In the genomic region with DNA sequence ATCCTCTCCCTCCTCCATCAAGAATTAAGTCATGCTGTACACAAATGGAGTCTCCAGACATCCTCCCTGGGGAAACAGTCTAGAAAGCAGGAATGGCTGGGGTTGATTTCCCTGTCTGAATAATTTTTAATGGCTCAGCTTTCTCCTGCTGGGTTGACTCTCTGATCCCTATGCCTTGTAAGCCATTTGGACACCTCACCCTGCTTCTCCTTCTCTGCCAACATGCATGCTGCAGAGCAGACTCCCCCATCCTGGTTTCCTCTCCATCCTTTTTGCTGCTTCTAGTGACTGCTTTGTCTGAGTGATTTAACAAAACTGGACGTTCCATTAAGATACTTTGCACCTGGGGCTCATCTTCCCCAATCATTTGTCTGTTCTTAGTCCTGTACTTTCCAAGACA, we compare ENCODE assay signal across 32 cellular contexts. TPM values are rescaled to one million over a fixed set of nuclear protein-coding genes. Genes with fewer than 3 reads are reported as not detected.
"Had no signal": no experiment of that assay in that cellular context is flagged by ENCODE, and none has a peak within 500 bp of the region (broad histone marks: within the 10 kb centered on the region; RNA-seq: fewer than 3 reads in every experiment).

No MANE protein-coding gene starts in this region.

- H3K36me3 Mint-ChIP-seq: activated naive CD4-positive, alpha-beta T cell treated with anti-CD3 and anti-CD28 coated beads, Interleukin-2, amount 10 ng/mL, durations not matched to agents 7 days and 5 days; activated naive CD4-positive, alpha-beta T cell treated with anti-CD3 and anti-CD28 coated beads, Interleukin-2, amount 50 U/mL, for 72 hours; activated naive CD8-positive, alpha-beta T cell treated with anti-CD3 and anti-CD28 coated beads, Interleukin-2, amount 10 ng/mL, durations not matched to agents 7 days and 5 days; WTC11 had no signal

- H3K27ac Mint-ChIP-seq: activated CD4-positive, alpha-beta memory T cell treated with anti-CD3 and anti-CD28 coated beads, Interleukin-2, amount 10 ng/mL, durations not matched to agents 7 days and 5 days; activated CD4-positive, alpha-beta T cell treated with anti-CD3 and anti-CD28 coated beads, Interleukin-2, amount 10 ng/mL, durations not matched to agents 7 days and 5 days; activated naive CD4-positive, alpha-beta T cell treated with anti-CD3 and anti-CD28 coated beads, Interleukin-2, amount 10 ng/mL, durations not matched to agents 7 days and 5 days; activated naive CD4-positive, alpha-beta T cell treated with anti-CD3 and anti-CD28 coated beads, Interleukin-2, amount 50 U/mL, for 72 hours; activated naive CD8-positive, alpha-beta T cell treated with anti-CD3 and anti-CD28 coated beads, Interleukin-2, amount 10 ng/mL, durations not matched to agents 7 days and 5 days; activated T-cell treated with anti-CD3 and anti-CD28 coated beads, Interleukin-2, amount 50 U/mL, for 24 hours; activated T-cell treated with anti-CD3 and anti-CD28 coated beads, Interleukin-2, amount 50 U/mL, for 72 hours; effector memory CD8-positive, alpha-beta T cell; WTC11 had no signal

- H3K9me3 ChIP-seq: esophagus squamous epithelium, gastroesophageal sphincter had no signal

- ATAC-seq: activated naive CD4-positive, alpha-beta T cell treated with anti-CD3 and anti-CD28 coated beads, Interleukin-2, amount 50 U/mL, for 72 hours; activated T-cell treated with anti-CD3 and anti-CD28 coated beads, Interleukin-2, amount 50 U/mL, for 72 hours; effector memory CD8-positive, alpha-beta T cell; gastroesophageal sphincter; WTC11 had no signal

- H3K4me3 Mint-ChIP-seq: activated CD4-positive, alpha-beta memory T cell treated with anti-CD3 and anti-CD28 coated beads, Interleukin-2, amount 10 ng/mL, durations not matched to agents 7 days and 5 days; activated CD4-positive, alpha-beta T cell treated with anti-CD3 and anti-CD28 coated beads, Interleukin-2, amount 10 ng/mL, durations not matched to agents 7 days and 5 days; activated naive CD4-positive, alpha-beta T cell treated with anti-CD3 and anti-CD28 coated beads, Interleukin-2, amount 10 ng/mL, durations not matched to agents 7 days and 5 days; activated naive CD8-positive, alpha-beta T cell treated with anti-CD3 and anti-CD28 coated beads, Interleukin-2, amount 10 ng/mL, durations not matched to agents 7 days and 5 days; activated T-cell treated with anti-CD3 and anti-CD28 coated beads, Interleukin-2, amount 50 U/mL, for 24 hours; activated T-cell treated with anti-CD3 and anti-CD28 coated beads, Interleukin-2, amount 50 U/mL, for 72 hours; central memory CD8-positive, alpha-beta T cell; effector memory CD8-positive, alpha-beta T cell; WTC11 had no signal

- H3K4me1 ChIP-seq: esophagus squamous epithelium, gastroesophageal sphincter had no signal

- H3K36me3 ChIP-seq: brain microvascular endothelial cell, esophagus squamous epithelium, gastroesophageal sphincter had no signal

- H3K27ac ChIP-seq: brain microvascular endothelial cell, coronary artery, epithelial cell of prostate, esophagus squamous epithelium, gastroesophageal sphincter, VCaP had no signal

- H3K9me3 Mint-ChIP-seq: activated CD4-positive, alpha-beta memory T cell treated with anti-CD3 and anti-CD28 coated beads, Interleukin-2, amount 10 ng/mL, durations not matched to agents 7 days and 5 days; activated CD4-positive, alpha-beta T cell treated with anti-CD3 and anti-CD28 coated beads, Interleukin-2, amount 10 ng/mL, durations not matched to agents 7 days and 5 days; activated naive CD4-positive, alpha-beta T cell treated with anti-CD3 and anti-CD28 coated beads, Interleukin-2, amount 10 ng/mL, durations not matched to agents 7 days and 5 days; activated naive CD4-positive, alpha-beta T cell treated with anti-CD3 and anti-CD28 coated beads, Interleukin-2, amount 50 U/mL, for 72 hours; activated naive CD8-positive, alpha-beta T cell treated with anti-CD3 and anti-CD28 coated beads, Interleukin-2, amount 10 ng/mL, durations not matched to agents 7 days and 5 days; activated T-cell treated with anti-CD3 and anti-CD28 coated beads, Interleukin-2, amount 50 U/mL, for 24 hours; activated T-cell treated with anti-CD3 and anti-CD28 coated beads, Interleukin-2, amount 50 U/mL, for 72 hours; central memory CD8-positive, alpha-beta T cell; effector memory CD8-positive, alpha-beta T cell had no signal

- DNase-seq: activated CD4-positive, alpha-beta memory T cell treated with anti-CD3 and anti-CD28 coated beads, Interleukin-2, amount 10 ng/mL, durations not matched to agents 7 days and 5 days; activated CD4-positive, alpha-beta T cell treated with anti-CD3 and anti-CD28 coated beads for 1 hour; activated CD4-positive, alpha-beta T cell treated with anti-CD3 and anti-CD28 coated beads for 4 hours; activated CD4-positive, alpha-beta T cell treated with anti-CD3 and anti-CD28 coated beads, Interleukin-2, amount 10 ng/mL, durations not matched to agents 7 days and 5 days; activated CD4-positive, alpha-beta T cell treated with anti-CD3 and anti-CD28 coated beads, Interleukin-2, amount 50 U/mL, for 4 hours; activated CD8-positive, alpha-beta memory T cell treated with anti-CD3 and anti-CD28 coated beads, Interleukin-2, amount 50 U/mL, for 48 hours; activated gamma-delta T cell; activated naive CD4-positive, alpha-beta T cell; activated naive CD4-positive, alpha-beta T cell treated with anti-CD3 and anti-CD28 coated beads, Interleukin-2, amount 10 ng/mL, durations not matched to agents 7 days and 5 days; activated naive CD8-positive, alpha-beta T cell treated with anti-CD3 and anti-CD28 coated beads, Interleukin-2, amount 10 ng/mL, durations not matched to agents 7 days and 5 days; activated T-cell treated with anti-CD3 and anti-CD28 coated beads for 4 hours; activated T-cell treated with anti-CD3 and anti-CD28 coated beads, Interleukin-2, amount 50 U/mL, for 24 hours; activated T-cell treated with anti-CD3 and anti-CD28 coated beads, Interleukin-2, amount 50 U/mL, for 72 hours; brain microvascular endothelial cell; dermis blood vessel endothelial cell; effector CD4-positive, alpha-beta T cell; effector memory CD8-positive, alpha-beta T cell; esophagus squamous epithelium; foreskin melanocyte; head of caudate nucleus; T-helper 2 cell had no signal

- H3K4me1 Mint-ChIP-seq: activated CD4-positive, alpha-beta memory T cell treated with anti-CD3 and anti-CD28 coated beads, Interleukin-2, amount 10 ng/mL, durations not matched to agents 7 days and 5 days; activated CD4-positive, alpha-beta T cell treated with anti-CD3 and anti-CD28 coated beads, Interleukin-2, amount 10 ng/mL, durations not matched to agents 7 days and 5 days; activated naive CD4-positive, alpha-beta T cell treated with anti-CD3 and anti-CD28 coated beads, Interleukin-2, amount 10 ng/mL, durations not matched to agents 7 days and 5 days; central memory CD8-positive, alpha-beta T cell had no signal

- H3K4me3 ChIP-seq: coronary artery, esophagus squamous epithelium, gastroesophageal sphincter had no signal

RNA-seq across cellular contexts. Expression of a gene that starts 22.2 kb away (rescaled TPM):
- total RNA-seq: astrocyte, endothelial cell of umbilical vein, fibroblast of villous mesenchyme had no signal
- polyA plus RNA-seq: endothelial cell of umbilical vein, fibroblast of lung had no signal
